13 cellular contexts compared by ENCODE assay signal in genomic region chr6:38310061-38310460, GRCh38.
"Had no signal": no experiment of that assay in that cellular context is flagged by ENCODE, and none has a peak within 500 bp of the region (broad histone marks: within the 10 kb centered on the region; RNA-seq: fewer than 3 reads in every experiment).

No MANE protein-coding gene starts in this region.

- DNase-seq: activated CD4-positive, alpha-beta T cell treated with anti-CD3 and anti-CD28 coated beads for 36 hours; activated CD8-positive, alpha-beta memory T cell treated with anti-CD3 and anti-CD28 coated beads, Interleukin-2, amount 50 U/mL, for 4 hours; activated CD8-positive, alpha-beta T cell treated with anti-CD3 and anti-CD28 coated beads for 36 hours; colonic mucosa; foreskin melanocyte; kidney glomerular epithelial cell; stimulated activated CD4-positive, alpha-beta T cell treated with anti-CD3 and anti-CD28 coated beads, Interleukin-15, amount 100 ng/mL, for 24 hours; stimulated activated CD4-positive, alpha-beta T cell treated with anti-CD3 and anti-CD28 coated beads, Interleukin-4, amount 100 ng/mL, for 24 hours; T-cell; testis; uterus; WERI-Rb-1 had no signal

- H3K27ac ChIP-seq: cardiac muscle cell, colonic mucosa, testis, uterus, WERI-Rb-1 had no signal

- H3K4me3 ChIP-seq: cardiac muscle cell, colonic mucosa, testis, uterus had no signal

- H3K27me3 ChIP-seq: cardiac muscle cell, colonic mucosa, testis, uterus had no signal

- H3K36me3 ChIP-seq: cardiac muscle cell, colonic mucosa, uterus, WERI-Rb-1 had no signal

- H3K9me3 ChIP-seq: colonic mucosa, testis, uterus had no signal

- ATAC-seq: activated CD4-positive, alpha-beta T cell treated with anti-CD3 and anti-CD28 coated beads for 36 hours; activated CD8-positive, alpha-beta T cell treated with anti-CD3 and anti-CD28 coated beads for 36 hours; T-cell had no signal

- H3K4me1 ChIP-seq: colonic mucosa, testis had no signal
